ENCODE assay signal across 20 cellular contexts in genomic region chr21:43948740-43949498, GRCh38.
DNase-seq lines count a peak whose midpoint lies in the region; ATAC-seq and TF ChIP-seq lines count a peak whose summit lies in the region.
"Had no signal": no experiment of that assay in that cellular context is flagged by ENCODE, and none has a peak within 500 bp of the region (broad histone marks: within the 10 kb centered on the region; RNA-seq: fewer than 3 reads in every experiment).

No MANE protein-coding gene starts in this region.

- CTCF ChIA-PET in activated CD8-positive, alpha-beta T cell treated with anti-CD3 and anti-CD28 coated beads, Interleukin-2, amount 10 ng/mL, durations not matched to agents 7 days and 5 days (lab: Charles Lee): interaction anchor here (1.1 to 2.7 kb wide), 2 partner anchors 10 to 55 kb away, joined by 4 to 15 read pairs; no protein-coding TSS in a partner anchor

- H3K9me3 Mint-ChIP-seq in activated naive CD4-positive, alpha-beta T cell treated with anti-CD3 and anti-CD28 coated beads, Interleukin-2, amount 50 U/mL, for 72 hours: peaks cover 8 to 17% of the 10 kb centered on the region in 2 donors
- H3K9me3 Mint-ChIP-seq in GM23338: peaks cover 10% of the 10 kb centered on the region
- peaks cover 18% of the 10 kb centered on the region for H3K9me3 Mint-ChIP-seq in activated CD8-positive, alpha-beta T cell treated with anti-CD3 and anti-CD28 coated beads, Interleukin-2, amount 10 ng/mL, durations not matched to agents 7 days and 5 days (ENCODE audit: insufficient read depth)

- no peak for ATAC-seq in activated naive CD4-positive, alpha-beta T cell treated with anti-CD3 and anti-CD28 coated beads, Interleukin-2, amount 50 U/mL, for 72 hours
- ATAC-seq in GM23338 (no peak), HG03432 (IDR thresholded peaks at IDR 0.05; ENCODE audit: unreplicated experiment) (no peak)
- ATAC-seq in activated CD8-positive, alpha-beta T cell treated with anti-CD3 and anti-CD28 coated beads, Interleukin-2, amount 10 ng/mL, durations not matched to agents 7 days and 5 days: no peak
- no peak for ATAC-seq in activated CD4-positive, CD25-positive, alpha-beta regulatory T cell treated with anti-CD3 and anti-CD28 coated beads, Interleukin-2, amount 50 U/mL, for 24 hours
- ATAC-seq: HCT116, Right ventricle myocardium inferior had no signal

- H3K36me3 ChIP-seq in GM23338 (ENCODE audit: insufficient read depth): no peaks in the 10 kb centered on the region
- H3K36me3 ChIP-seq: BE2C had no signal

- peaks cover 7% of the 10 kb centered on the region for H3K27me3 Mint-ChIP-seq in GM23338 (ENCODE audit: insufficient read depth, low read depth, poor library complexity)
- H3K27me3 Mint-ChIP-seq in activated CD8-positive, alpha-beta T cell treated with anti-CD3 and anti-CD28 coated beads, Interleukin-2, amount 10 ng/mL, durations not matched to agents 7 days and 5 days (ENCODE audit: low read depth): no peaks in the 10 kb centered on the region

- no peak overlapping the region for H3K27ac ChIP-seq in GM23338 (ENCODE audit: low read depth)
- H3K27ac ChIP-seq: GM23248, HL-60, Peyer's patch had no signal

- POLR2A ChIA-PET in activated CD8-positive, alpha-beta T cell treated with anti-CD3 and anti-CD28 coated beads, Interleukin-2, amount 10 ng/mL, durations not matched to agents 7 days and 5 days (lab: Charles Lee): no interaction called here

- H3K4me3 Mint-ChIP-seq in GM23338: no peak overlapping the region
- no peak overlapping the region for H3K4me3 Mint-ChIP-seq in activated CD8-positive, alpha-beta T cell treated with anti-CD3 and anti-CD28 coated beads, Interleukin-2, amount 10 ng/mL, durations not matched to agents 7 days and 5 days

- no peaks in the 10 kb centered on the region for H3K9me2 ChIP-seq in GM23338 (ENCODE audit: insufficient read depth)

- H3K36me3 Mint-ChIP-seq in activated naive CD4-positive, alpha-beta T cell treated with anti-CD3 and anti-CD28 coated beads, Interleukin-2, amount 50 U/mL, for 72 hours: peaks cover 14 to 51% of the 10 kb centered on the region in 2 donors
- H3K36me3 Mint-ChIP-seq in GM23338 (ENCODE audit: low read depth): no peaks in the 10 kb centered on the region
- peaks cover 42% of the 10 kb centered on the region for H3K36me3 Mint-ChIP-seq in activated CD8-positive, alpha-beta T cell treated with anti-CD3 and anti-CD28 coated beads, Interleukin-2, amount 10 ng/mL, durations not matched to agents 7 days and 5 days (ENCODE audit: low read depth)

- no peak for DNase-seq in activated naive CD4-positive, alpha-beta T cell treated with anti-CD3 and anti-CD28 coated beads, Interleukin-2, amount 50 U/mL, for 72 hours (ENCODE audit: low spot score in 2 of 2)
- no peak for DNase-seq in activated naive CD4-positive, alpha-beta T cell treated with Interleukin-2 at 50 U/mL for 16 hours
- DNase-seq in GM23338 (ENCODE audit: low spot score) (no peak), HT-29 (ENCODE audit: low spot score) (no peak)
- no peak for DNase-seq in activated CD8-positive, alpha-beta T cell treated with anti-CD3 and anti-CD28 coated beads, Interleukin-2, amount 10 ng/mL, durations not matched to agents 7 days and 5 days
- DNase-seq: BE2C, DMS 273 treated with DMSO at 0.1 percent for 48 hours, GF-D8, GM23248, NCI-H1048, NCI-H1436 treated with DMSO at 0.1 percent for 48 hours, NCI-H2029 treated with DMSO at 0.1 percent for 48 hours, NCI-H510A, NCI-H82, Peyer's patch had no signal

- H4K20me1 ChIP-seq in GM23338 (replicated peaks; ENCODE audit: insufficient read depth): no peaks in the 10 kb centered on the region

- TF ChIP-seq CTCF in GM23338 (conservative IDR thresholded peaks at IDR 0.05; ENCODE audit: low read depth in 2 of 2): no peak

- H3F3A ChIP-seq in GM23338 (replicated peaks; ENCODE audit: low read depth): no peaks in the 10 kb centered on the region

- peaks cover 5% of the 10 kb centered on the region; the same call in 2 of the 3 replicates for H3K4me1 Mint-ChIP-seq in GM23338
- peaks cover 12% of the 10 kb centered on the region for H3K4me1 Mint-ChIP-seq in activated CD8-positive, alpha-beta T cell treated with anti-CD3 and anti-CD28 coated beads, Interleukin-2, amount 10 ng/mL, durations not matched to agents 7 days and 5 days (ENCODE audit: low read depth)

- no peak overlapping the region for H3K4me2 ChIP-seq in GM23338

- H2AFZ ChIP-seq in GM23338: no peak overlapping the region
- H2AFZ ChIP-seq: GM23248 had no signal

- H3K4me3 ChIP-seq in GM23338: no peak overlapping the region
- H3K4me3 ChIP-seq: GM23248, Peyer's patch had no signal

- no peaks in the 10 kb centered on the region for H3K27me3 ChIP-seq in GM23338 (ENCODE audit: insufficient read depth)
- H3K27me3 ChIP-seq: BE2C, Peyer's patch had no signal

- no peaks in the 10 kb centered on the region for H3K79me2 ChIP-seq in GM23338 (replicated peaks; ENCODE audit: insufficient read depth)

- H3K4me1 ChIP-seq in GM23338 (ENCODE audit: insufficient read depth): no peaks in the 10 kb centered on the region

- peak overlapping the region; percentile 29 to 73 for H3K27ac Mint-ChIP-seq in activated naive CD4-positive, alpha-beta T cell treated with anti-CD3 and anti-CD28 coated beads, Interleukin-2, amount 50 U/mL, for 72 hours
- H3K27ac Mint-ChIP-seq in GM23338: no peak overlapping the region
- peak overlapping the region; percentile 77 for H3K27ac Mint-ChIP-seq in activated CD8-positive, alpha-beta T cell treated with anti-CD3 and anti-CD28 coated beads, Interleukin-2, amount 10 ng/mL, durations not matched to agents 7 days and 5 days

TF ChIP-seq in GM23338, 12 proteins besides CTCF, POLR2A, EP300 and RAD21:
- TF ChIP-seq ZNF462 (CRISPR knock-in tag; IDR thresholded peaks at IDR 0.05) (no peak), STAT1 (IDR thresholded peaks at IDR 0.05; ENCODE audit: unreplicated experiment) (no peak), ZNF331 (CRISPR knock-in tag; IDR thresholded peaks at IDR 0.05; ENCODE audit: low read depth) (peak; percentile 88)
TF ChIP-seq in GM23338: peak in this region for 1.
